ENCODE assay signal across 27 cellular contexts in genomic region chrX:72478351-72478750, GRCh38.
"Had no signal": no experiment of that assay in that cellular context is flagged by ENCODE, and none has a peak within 500 bp of the region (broad histone marks: within the 10 kb centered on the region; RNA-seq: fewer than 3 reads in every experiment).

No MANE protein-coding gene starts in this region.

- H3K9me3 Mint-ChIP-seq: activated naive CD4-positive, alpha-beta T cell treated with anti-CD3 and anti-CD28 coated beads, Interleukin-2, amount 10 ng/mL, durations not matched to agents 7 days and 5 days; dendritic cell treated with granulocyte-macrophage colony-stimulating factor and Interleukin-4, amounts not matched to agents 40 ng/mL and 50 ng/mL, for 4 days; immature natural killer cell; natural killer cell; T-helper 1 cell treated with Interleukin-12 subunit alpha and Interleukin-12 subunit beta and Interleukin-4 antibody, amounts not matched to agents 30 μg/mL and 1 μg/mL, for 36 hours had no signal

- DNase-seq: activated CD4-positive, alpha-beta T cell treated with anti-CD3 and anti-CD28 coated beads for 4 hours; activated CD4-positive, alpha-beta T cell treated with anti-CD3 and anti-CD28 coated beads, Interleukin-2, amount 50 U/mL, for 48 hours; activated CD4-positive, CD25-positive, alpha-beta regulatory T cell; activated effector memory CD4-positive, alpha-beta T cell treated with Interleukin-2 at 50 U/mL for 16 hours; activated naive CD4-positive, alpha-beta T cell treated with anti-CD3 and anti-CD28 coated beads, Interleukin-2, amount 10 ng/mL, durations not matched to agents 7 days and 5 days; activated T-cell treated with anti-CD3 and anti-CD28 coated beads, Interleukin-2, amount 50 U/mL, for 48 hours; anterior cingulate cortex; effector CD4-positive, alpha-beta T cell; foreskin keratinocyte; immature natural killer cell; left ventricle myocardium inferior; mammary epithelial cell; natural killer cell; ovary; stimulated activated CD4-positive, alpha-beta T cell treated with anti-CD3 and anti-CD28 coated beads, Interleukin-4, amount 100 ng/mL, for 4 hours; stimulated activated naive CD8-positive, alpha-beta T cell treated with anti-CD3 and anti-CD28 coated beads, Interleukin-15, Interleukin-2, amounts not matched to agents 100 U/mL and 50 U/mL, for 24 hours; substantia nigra; T1000; thyroid gland; upper lobe of right lung had no signal

- H3K36me3 Mint-ChIP-seq: natural killer cell had no signal

- FAIRE-seq: endometrium had no signal

- ATAC-seq: foreskin keratinocyte; natural killer cell; stimulated activated naive CD8-positive, alpha-beta T cell treated with anti-CD3 and anti-CD28 coated beads, Interleukin-15, Interleukin-2, amounts not matched to agents 100 U/mL and 50 U/mL, for 24 hours; upper lobe of right lung had no signal

- H3K27me3 Mint-ChIP-seq: activated naive CD4-positive, alpha-beta T cell treated with anti-CD3 and anti-CD28 coated beads, Interleukin-2, amount 10 ng/mL, durations not matched to agents 7 days and 5 days; brain; dendritic cell treated with granulocyte-macrophage colony-stimulating factor and Interleukin-4, amounts not matched to agents 40 ng/mL and 50 ng/mL, for 4 days had no signal

- H3K4me3 ChIP-seq: left ventricle myocardium inferior, ovary, prostate gland, thyroid gland, upper lobe of right lung had no signal

- H3K4me3 Mint-ChIP-seq: activated naive CD4-positive, alpha-beta T cell treated with anti-CD3 and anti-CD28 coated beads, Interleukin-2, amount 10 ng/mL, durations not matched to agents 7 days and 5 days; brain; dendritic cell treated with granulocyte-macrophage colony-stimulating factor and Interleukin-4, amounts not matched to agents 40 ng/mL and 50 ng/mL, for 4 days; immature natural killer cell; mesothelial cell of epicardium; natural killer cell; T-helper 1 cell treated with Interleukin-12 subunit alpha and Interleukin-12 subunit beta and Interleukin-4 antibody, amounts not matched to agents 30 μg/mL and 1 μg/mL, for 36 hours had no signal

- H3K36me3 ChIP-seq: neutrophil, ovary, prostate gland, thyroid gland, upper lobe of right lung had no signal

- H3K27ac Mint-ChIP-seq: activated naive CD4-positive, alpha-beta T cell treated with anti-CD3 and anti-CD28 coated beads, Interleukin-2, amount 10 ng/mL, durations not matched to agents 7 days and 5 days; dendritic cell treated with granulocyte-macrophage colony-stimulating factor and Interleukin-4, amounts not matched to agents 40 ng/mL and 50 ng/mL, for 4 days; immature natural killer cell; natural killer cell; T-helper 1 cell treated with Interleukin-12 subunit alpha and Interleukin-12 subunit beta and Interleukin-4 antibody, amounts not matched to agents 30 μg/mL and 1 μg/mL, for 36 hours had no signal

- H3K4me1 ChIP-seq: foreskin keratinocyte, left ventricle myocardium inferior, prostate gland, thyroid gland, upper lobe of right lung had no signal

- H3K27me3 ChIP-seq: foreskin keratinocyte, neutrophil, ovary, thyroid gland, upper lobe of right lung had no signal

- H3K27ac ChIP-seq: foreskin keratinocyte, left ventricle myocardium inferior, neutrophil, ovary, prostate gland, thyroid gland, upper lobe of right lung had no signal

- H3K9me3 ChIP-seq: left ventricle myocardium inferior, neutrophil, ovary, prostate gland, thyroid gland, upper lobe of right lung had no signal

- H3K4me1 Mint-ChIP-seq: activated naive CD4-positive, alpha-beta T cell treated with anti-CD3 and anti-CD28 coated beads, Interleukin-2, amount 10 ng/mL, durations not matched to agents 7 days and 5 days; immature natural killer cell; natural killer cell had no signal
